ENCODE assay signal across 19 cellular contexts in genomic region chr7:32034052-32034451, GRCh38.
DNase-seq lines count a peak whose midpoint lies in the region; ATAC-seq and TF ChIP-seq lines count a peak whose summit lies in the region.
"Had no signal": no experiment of that assay in that cellular context is flagged by ENCODE, and none has a peak within 500 bp of the region (broad histone marks: within the 10 kb centered on the region; RNA-seq: fewer than 3 reads in every experiment).

No MANE protein-coding gene starts in this region.

- no peak for TF ChIP-seq POLR2A in GM18505 (IDR thresholded peaks at IDR 0.05; ENCODE audit: borderline replicate concordance, extremely low read depth, insufficient read depth, insufficient read length)

- ATAC-seq in HG02610 (IDR thresholded peaks at IDR 0.05; ENCODE audit: unreplicated experiment) (no peak), HG03378 (IDR thresholded peaks at IDR 0.05; ENCODE audit: unreplicated experiment) (no peak), GM18505 (IDR thresholded peaks at IDR 0.05; ENCODE audit: unreplicated experiment) (no peak), GM18867 (IDR thresholded peaks at IDR 0.05; ENCODE audit: unreplicated experiment) (no peak)
- ATAC-seq: right cardiac atrium; stimulated activated naive B cell treated with anti-CD40 and anti-IgM and Interleukin-4, amounts not matched to agents 10 μg/mL and 1 μg/mL and 100 μg/mL, for 72 hours had no signal

- DNase-seq in D341Med (ENCODE audit: low spot score), result peak; percentile 28
- DNase-seq in NCI-H1048 (lab: John Stamatoyannopoulos, UW), result peak; percentile 84
- peak; percentile 67 for DNase-seq in NCI-H748 treated with DMSO at 0.1 percent for 48 hours (lab: John Stamatoyannopoulos, UW)
- peak; percentile 15 for DNase-seq in iPS DF 19.7 (ENCODE audit: low read depth, low spot score)
- DNase-seq: ACHN; activated CD8-positive, alpha-beta memory T cell treated with anti-CD3 and anti-CD28 coated beads for 24 hours; colonic mucosa; NCI-H1092 treated with DMSO at 0.1 percent for 48 hours; NCI-H2227 treated with DMSO at 0.1 percent for 48 hours; nucleus accumbens; right cardiac atrium; SJCRH30; stimulated activated CD4-positive, alpha-beta T cell treated with anti-CD3 and anti-CD28 coated beads, Interleukin-15, amount 100 ng/mL, for 24 hours; stimulated activated naive B cell treated with anti-CD40 and anti-IgM and Interleukin-4, amounts not matched to agents 10 μg/mL and 1 μg/mL and 100 μg/mL, for 72 hours; tibial artery had no signal

Comparison
In these comparisons a context has a peak if more than half of its experiments do, and no peak if none do; other contexts are left out.
1. DNase-seq: peak in every context shown above with its lines; median percentile 84 in NCI-H1048; 67 in NCI-H748 treated with DMSO at 0.1 percent for 48 hours; 28 in D341Med; 15 in iPS DF 19.7.